Comparison of ENCODE assay signal across 15 cellular contexts in the genomic region with DNA sequence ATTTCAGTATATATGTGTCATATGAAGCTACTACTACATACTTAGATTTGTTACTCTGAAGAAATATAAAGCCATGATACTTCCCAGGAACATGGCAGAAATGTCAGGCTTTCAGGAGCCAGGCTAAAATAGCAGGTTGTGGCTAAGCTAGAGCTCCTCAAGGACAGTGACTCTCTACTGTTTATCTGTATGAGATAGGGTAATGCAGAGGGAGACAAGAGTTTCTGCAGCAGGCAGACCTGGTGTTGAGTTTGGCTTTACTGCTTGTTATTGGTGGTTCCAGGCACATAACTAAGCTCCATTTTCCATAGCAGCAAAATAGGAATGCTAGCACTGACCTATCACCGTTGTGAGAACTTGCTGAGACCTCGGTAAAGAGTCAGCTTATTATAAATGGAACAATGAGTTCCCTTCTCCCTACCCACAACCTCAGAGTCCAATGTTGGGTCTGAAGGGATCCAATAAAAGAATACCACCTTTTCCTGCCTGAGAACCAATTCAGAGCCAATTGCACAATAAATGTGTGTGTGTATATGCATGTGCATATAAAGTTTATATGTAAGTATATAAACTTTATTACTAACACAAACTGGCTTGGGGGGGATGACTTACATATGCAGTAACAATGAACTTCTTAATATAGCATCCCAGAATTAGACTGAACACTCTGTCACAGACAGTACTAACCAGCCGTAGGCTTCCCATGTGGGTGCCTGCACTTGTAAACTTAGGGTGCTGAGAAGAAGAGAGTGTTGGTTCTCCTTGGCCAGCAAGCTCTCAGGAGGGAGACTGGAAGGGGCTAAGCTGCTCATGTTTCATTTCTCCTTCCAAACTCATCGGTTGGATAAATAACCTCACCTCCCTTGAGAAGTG. TPM values are rescaled to one million over a fixed set of nuclear protein-coding genes. Genes with fewer than 3 reads are reported as not detected.
DNase-seq lines count a peak whose midpoint lies in the region; ATAC-seq, FAIRE-seq and TF ChIP-seq lines count a peak whose summit lies in the region.
"Had no signal": no experiment of that assay in that cellular context is flagged by ENCODE, and none has a peak within 500 bp of the region (broad histone marks: within the 10 kb centered on the region; RNA-seq: fewer than 3 reads in every experiment).

No MANE protein-coding gene starts in this region.

- H3K4me1 ChIP-seq in RWPE2 (ENCODE audit: insufficient read depth, poor library complexity, severe bottlenecking), result no peaks in the 10 kb centered on the region
- H3K4me1 ChIP-seq in mesendoderm (ENCODE audit: control insufficient read depth, low read depth, low read length), result no peaks in the 10 kb centered on the region
- H3K4me1 ChIP-seq: A549, BE2C had no signal

- no peak for FAIRE-seq in HTR-8/SVneo (lab: Jason Lieb, UNC)
- FAIRE-seq: A549, GM12878, GM18507 had no signal

- H3K9me3 ChIP-seq in RWPE2 (ENCODE audit: severe bottlenecking), result no peaks in the 10 kb centered on the region
- H3K9me3 ChIP-seq: A549, BE2C had no signal

- no peak overlapping the region for H3K27ac Mint-ChIP-seq in stimulated activated effector memory CD8-positive, alpha-beta T cell treated with anti-CD3 and anti-CD28 coated beads, Interleukin-12 subunit alpha, Interleukin-12 subunit beta, amount 100 ng/mL, for 72 hours
- H3K27ac Mint-ChIP-seq: CD4-positive, alpha-beta memory T cell had no signal

- no peak overlapping the region for H3K23ac ChIP-seq in mesendoderm (ENCODE audit: low read length)

- no peak overlapping the region for H3K56ac ChIP-seq in mesendoderm (ENCODE audit: low read length)

- no peak for TF ChIP-seq CTCF in RWPE2 (IDR thresholded peaks at IDR 0.05; ENCODE audit: poor library complexity, severe bottlenecking)

- no peak overlapping the region for H2BK120ac ChIP-seq in mesendoderm (ENCODE audit: low read depth, low read length)

- no peak overlapping the region for H2AK5ac ChIP-seq in mesendoderm (ENCODE audit: low read length)

- DNase-seq in NCI-H69 (lab: John Stamatoyannopoulos, UW) (peak; percentile 2), RWPE2 (ENCODE audit: low spot score) (no peak), mesendoderm (peak; percentile 27), T-helper 9 cell (no peak), HTR-8/SVneo (ENCODE audit: insufficient read length, low spot score) (no peak)
- no peak for DNase-seq in stimulated activated effector memory CD8-positive, alpha-beta T cell treated with anti-CD3 and anti-CD28 coated beads, Interleukin-12 subunit alpha, Interleukin-12 subunit beta, amount 100 ng/mL, for 72 hours (ENCODE audit: low spot score in 2 of 2)
- DNase-seq: BE2C; CD4-positive, alpha-beta memory T cell; DMS79; GM23248; H7 had no signal

- H3K4ac ChIP-seq in mesendoderm (ENCODE audit: low read depth, low read length), result no peak overlapping the region

- H3K9me3 Mint-ChIP-seq in stimulated activated effector memory CD8-positive, alpha-beta T cell treated with anti-CD3 and anti-CD28 coated beads, Interleukin-12 subunit alpha, Interleukin-12 subunit beta, amount 100 ng/mL, for 72 hours, result no peaks in the 10 kb centered on the region
- H3K9me3 Mint-ChIP-seq: CD4-positive, alpha-beta memory T cell had no signal

- H3K36me3 ChIP-seq in RWPE2 (ENCODE audit: low read depth) (no peaks in the 10 kb centered on the region), mesendoderm (ENCODE audit: control insufficient read depth, insufficient read depth, low read length) (no peaks in the 10 kb centered on the region)
- H3K36me3 ChIP-seq: BE2C had no signal

- no peak overlapping the region for H2BK5ac ChIP-seq in mesendoderm (ENCODE audit: low read length)

- ATAC-seq in RWPE2 (ENCODE audit: low read depth), result 0 out of 3 replicates have a peak, but pooled peaks have one; percentile 17
- ATAC-seq in stimulated activated effector memory CD8-positive, alpha-beta T cell treated with anti-CD3 and anti-CD28 coated beads, Interleukin-12 subunit alpha, Interleukin-12 subunit beta, amount 100 ng/mL, for 72 hours, result peak; percentile 16
- ATAC-seq: A549, GM12878 had no signal

- H3K79me1 ChIP-seq in mesendoderm (ENCODE audit: low read length), result no peaks in the 10 kb centered on the region

- no peak overlapping the region for H3K4me2 ChIP-seq in mesendoderm (ENCODE audit: low read length)
- H3K4me2 ChIP-seq: A549 had no signal

- H3K18ac ChIP-seq in mesendoderm (ENCODE audit: low read length), result no peak overlapping the region

- H3K4me3 ChIP-seq in RWPE2 (ENCODE audit: severe bottlenecking) (no peak overlapping the region), mesendoderm (ENCODE audit: low read length) (no peak overlapping the region)
- H3K4me3 ChIP-seq: A549, GM12878, GM23248 had no signal

- no peaks in the 10 kb centered on the region for H3K79me2 ChIP-seq in mesendoderm (ENCODE audit: control insufficient read depth, insufficient read depth, low read length)

- no peak overlapping the region for H3K4me3 Mint-ChIP-seq in stimulated activated effector memory CD8-positive, alpha-beta T cell treated with anti-CD3 and anti-CD28 coated beads, Interleukin-12 subunit alpha, Interleukin-12 subunit beta, amount 100 ng/mL, for 72 hours
- H3K4me3 Mint-ChIP-seq: CD4-positive, alpha-beta memory T cell had no signal

- H3K27me3 ChIP-seq in RWPE2 (ENCODE audit: insufficient read depth, poor library complexity, severe bottlenecking) (no peaks in the 10 kb centered on the region), mesendoderm (ENCODE audit: insufficient read depth, low read length, poor library complexity) (no peaks in the 10 kb centered on the region)

- WGBS in mesendoderm (ENCODE audit: extremely low coverage, insufficient coverage, low lambda C conversion rate), result no CpG with 5 or more reads among the region's 4 CpGs

- no peaks in the 10 kb centered on the region for H3K36me3 Mint-ChIP-seq in stimulated activated effector memory CD8-positive, alpha-beta T cell treated with anti-CD3 and anti-CD28 coated beads, Interleukin-12 subunit alpha, Interleukin-12 subunit beta, amount 100 ng/mL, for 72 hours
- H3K36me3 Mint-ChIP-seq: CD4-positive, alpha-beta memory T cell had no signal

- no peak overlapping the region for H4K5ac ChIP-seq in mesendoderm (ENCODE audit: low read length)

- H2BK15ac ChIP-seq in mesendoderm (replicated peaks; ENCODE audit: low read depth), result no peak overlapping the region

- H3K27ac ChIP-seq in RWPE2 (ENCODE audit: poor library complexity, severe bottlenecking) (no peak overlapping the region), mesendoderm (ENCODE audit: low read depth, low read length) (no peak overlapping the region)
- H3K27ac ChIP-seq: A549, C4-2B, GM23248 had no signal

- no peak overlapping the region for H3K9ac ChIP-seq in mesendoderm (ENCODE audit: low read length)
- H3K9ac ChIP-seq: GM23248 had no signal

- H4K8ac ChIP-seq in mesendoderm (ENCODE audit: low read depth, low read length), result no peak overlapping the region

- H3K4me1 Mint-ChIP-seq in stimulated activated effector memory CD8-positive, alpha-beta T cell treated with anti-CD3 and anti-CD28 coated beads, Interleukin-12 subunit alpha, Interleukin-12 subunit beta, amount 100 ng/mL, for 72 hours, result no peaks in the 10 kb centered on the region
- H3K4me1 Mint-ChIP-seq: CD4-positive, alpha-beta memory T cell had no signal

RNA-seq across cellular contexts. Expression of gene PAQR3, which starts 51.9 kb away (rescaled TPM):
- 17.8 TPM for polyA plus RNA-seq in mesendoderm (2013, experiment 1 of 2)
- 18.5 TPM for polyA plus RNA-seq in mesendoderm (2013, experiment 2 of 2)

Comparison
In these comparisons a context has a peak if more than half of its experiments do, and no peak if none do; other contexts are left out.
1. DNase-seq: peak in NCI-H69 (single experiment) and mesendoderm (single experiment); none in RWPE2 (single experiment), stimulated activated effector memory CD8-positive, alpha-beta T cell treated with anti-CD3 and anti-CD28 coated beads, Interleukin-12 subunit alpha, Interleukin-12 subunit beta, amount 100 ng/mL, for 72 hours (0 of 2), T-helper 9 cell (single experiment) and HTR-8/SVneo (single experiment).